9 cellular contexts compared by ENCODE assay signal in the genomic region with DNA sequence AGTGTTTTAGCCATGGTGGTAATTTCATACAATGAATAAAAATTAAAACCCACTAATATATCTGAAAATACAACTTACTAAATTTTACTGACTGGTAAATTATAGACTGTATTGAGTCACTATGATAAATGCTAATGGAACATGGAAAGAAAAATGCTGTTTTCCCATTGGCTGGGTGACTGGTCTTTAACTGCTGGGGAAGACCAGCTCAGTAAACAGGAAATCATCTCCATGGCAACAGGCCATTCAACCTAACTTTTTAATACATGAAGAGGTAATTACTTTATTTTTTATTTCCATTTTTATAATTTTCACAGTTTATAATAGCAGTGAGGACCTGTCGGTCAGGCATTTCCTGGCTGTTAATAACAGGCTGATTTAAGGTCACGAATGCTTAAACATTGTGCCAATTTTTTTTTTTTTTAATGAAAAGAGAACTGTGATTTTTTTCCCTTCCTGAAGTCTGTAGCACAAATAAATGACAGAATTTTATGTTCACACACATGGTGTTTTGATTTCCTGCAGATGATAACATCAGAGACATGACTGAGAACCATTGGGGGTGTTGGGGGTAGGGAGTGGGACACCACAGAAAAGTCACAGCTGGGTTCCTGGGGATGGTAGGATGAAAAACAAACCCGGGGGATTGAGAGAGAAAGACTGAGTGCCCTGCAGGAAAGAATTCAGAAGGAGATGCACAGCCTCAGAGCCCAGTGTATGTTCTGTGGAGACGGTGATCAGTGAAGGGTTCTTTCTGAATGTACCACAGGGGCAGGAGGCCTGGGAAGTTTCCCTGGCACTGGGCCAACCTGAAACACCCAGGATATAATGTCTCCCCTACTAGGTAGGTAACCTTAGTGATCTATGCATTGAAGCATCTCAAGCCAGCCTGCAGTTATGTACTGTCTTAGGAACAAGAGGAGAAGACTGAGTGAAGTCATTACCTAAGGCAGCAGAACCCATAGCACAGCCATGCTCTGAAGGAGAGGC.
DNase-seq lines count a peak whose midpoint lies in the region; ATAC-seq, FAIRE-seq and TF ChIP-seq lines count a peak whose summit lies in the region.
"Had no signal": no experiment of that assay in that cellular context is flagged by ENCODE, and none has a peak within 500 bp of the region (broad histone marks: within the 10 kb centered on the region; RNA-seq: fewer than 3 reads in every experiment).

No MANE protein-coding gene starts in this region.

- H2AFZ ChIP-seq in GM23338, result peak overlapping the region; percentile 78; the same call in 1 of the 2 replicates
- no peak overlapping the region for H2AFZ ChIP-seq in astrocyte (ENCODE audit: low read depth, low read length)
- H2AFZ ChIP-seq in osteoblast (ENCODE audit: low read length), result no peak overlapping the region

- H3K4me3 Mint-ChIP-seq in GM23338 (no peak overlapping the region), astrocyte (ENCODE audit: unreplicated experiment) (no peak overlapping the region)

- no peaks in the 10 kb centered on the region for H3K36me3 ChIP-seq in GM23338 (ENCODE audit: insufficient read depth)
- H3K36me3 ChIP-seq in astrocyte (ENCODE audit: insufficient read depth, low read length), result no peaks in the 10 kb centered on the region
- no peaks in the 10 kb centered on the region for H3K36me3 ChIP-seq in osteoblast (ENCODE audit: insufficient read depth, low read length)

- no peaks in the 10 kb centered on the region for H3K36me3 Mint-ChIP-seq in GM23338 (ENCODE audit: low read depth)
- H3K36me3 Mint-ChIP-seq in astrocyte (ENCODE audit: low read depth, unreplicated experiment), result no peaks in the 10 kb centered on the region

- H3K4me1 ChIP-seq in GM23338 (ENCODE audit: insufficient read depth), result no peaks in the 10 kb centered on the region; the same call in 1 of the 2 replicates
- H3K4me1 ChIP-seq in astrocyte (ENCODE audit: insufficient read depth, low read length), result no peaks in the 10 kb centered on the region
- no peaks in the 10 kb centered on the region for H3K4me1 ChIP-seq in osteoblast (ENCODE audit: insufficient read depth, low read length)

- H3K4me1 Mint-ChIP-seq in GM23338 (peaks cover 10% of the 10 kb centered on the region), astrocyte (ENCODE audit: low read depth, unreplicated experiment) (peaks cover 3% of the 10 kb centered on the region)

- no peak overlapping the region for H3K4me2 ChIP-seq in GM23338
- no peak overlapping the region for H3K4me2 ChIP-seq in astrocyte (ENCODE audit: low read length)
- H3K4me2 ChIP-seq in osteoblast (ENCODE audit: insufficient read depth, low read length), result no peak overlapping the region

- H3K4me3 ChIP-seq in AG10803 (ENCODE audit: low read length) (no peak overlapping the region), GM23338 (no peak overlapping the region), astrocyte (ENCODE audit: insufficient read depth, low read depth, low read length) (no peak overlapping the region), osteoblast (ENCODE audit: insufficient read depth, low read length) (no peak overlapping the region)

- H3F3A ChIP-seq in GM23338 (replicated peaks; ENCODE audit: low read depth), result no peaks in the 10 kb centered on the region

- H3K27me3 ChIP-seq in GM23338 (ENCODE audit: insufficient read depth) (no peaks in the 10 kb centered on the region), astrocyte (ENCODE audit: insufficient read depth, low read length) (no peaks in the 10 kb centered on the region), osteoblast (ENCODE audit: insufficient read depth, low read length) (peaks cover 11% of the 10 kb centered on the region)

- no peak overlapping the region for H3K27ac ChIP-seq in GM23338 (ENCODE audit: low read depth)
- H3K27ac ChIP-seq in astrocyte (ENCODE audit: low read depth, low read length), result no peak overlapping the region
- H3K27ac ChIP-seq in osteoblast (ENCODE audit: low read depth, low read length), result no peak overlapping the region

- peak; percentile 43 for DNase-seq in AG10803 (ENCODE audit: low read depth)
- peak; percentile 26 for DNase-seq in GM23338 (ENCODE audit: low spot score)
- DNase-seq in astrocyte (ENCODE audit: low read depth), result peak; percentile 6
- peak; percentile 22 for DNase-seq in iPS-NIHi11 (ENCODE audit: low spot score)
- DNase-seq in activated CD4-positive, CD25-positive, alpha-beta regulatory T cell (lab: John Stamatoyannopoulos, UW), result no peak
- no peak for DNase-seq in NCI-H526 (lab: John Stamatoyannopoulos, UW)
- no peak for DNase-seq in osteoblast (ENCODE audit: insufficient read length, low spot score, missing footprints)
- DNase-seq in COR-L47 (lab: John Stamatoyannopoulos, UW), result no peak
- DNase-seq: NCI-H82 had no signal

- H3K9ac ChIP-seq in astrocyte (ENCODE audit: low read length), result no peak overlapping the region

- no peak for FAIRE-seq in astrocyte (lab: Jason Lieb, UNC)

- TF ChIP-seq CTCF in AG10803 (conservative IDR thresholded peaks at IDR 0.05; ENCODE audit: low read length) (no peak), GM23338 (conservative IDR thresholded peaks at IDR 0.05; ENCODE audit: low read depth in 2 of 2) (no peak), astrocyte (IDR thresholded peaks at IDR 0.05; ENCODE audit: insufficient read depth, low read depth, low read length) (no peak), osteoblast (IDR thresholded peaks at IDR 0.05; ENCODE audit: extremely low read depth, low read depth, low read length) (no peak)

- no peaks in the 10 kb centered on the region for H3K9me2 ChIP-seq in GM23338 (ENCODE audit: insufficient read depth)

- ATAC-seq in GM23338, result no peak; the same call in 2 of the 3 replicates

- no peaks in the 10 kb centered on the region for H3K79me2 ChIP-seq in GM23338 (replicated peaks; ENCODE audit: insufficient read depth)
- no peaks in the 10 kb centered on the region for H3K79me2 ChIP-seq in astrocyte (ENCODE audit: insufficient read depth, low read length)
- H3K79me2 ChIP-seq in osteoblast (ENCODE audit: insufficient read depth, low read length), result no peaks in the 10 kb centered on the region

- H3K27ac Mint-ChIP-seq in GM23338 (peak overlapping the region; percentile 46), astrocyte (ENCODE audit: unreplicated experiment) (no peak overlapping the region)

- H4K20me1 ChIP-seq in GM23338 (replicated peaks; ENCODE audit: insufficient read depth) (no peaks in the 10 kb centered on the region), astrocyte (ENCODE audit: insufficient read depth, low read length) (no peaks in the 10 kb centered on the region), osteoblast (ENCODE audit: insufficient read depth, low read length) (no peaks in the 10 kb centered on the region)

- H3K9me3 Mint-ChIP-seq in GM23338 (no peaks in the 10 kb centered on the region), astrocyte (ENCODE audit: unreplicated experiment) (no peaks in the 10 kb centered on the region)

- H3K27me3 Mint-ChIP-seq in GM23338 (ENCODE audit: insufficient read depth, low read depth, poor library complexity), result peaks cover under 1% of the 10 kb centered on the region
- no peaks in the 10 kb centered on the region for H3K27me3 Mint-ChIP-seq in astrocyte (ENCODE audit: low read depth, unreplicated experiment)

- H3K9me3 ChIP-seq in astrocyte (ENCODE audit: insufficient read depth, low read depth, low read length) (no peaks in the 10 kb centered on the region), osteoblast (ENCODE audit: low read depth, low read length) (no peaks in the 10 kb centered on the region)

Comparison
In these comparisons a context has a peak if more than half of its experiments do, and no peak if none do; other contexts are left out.
1. DNase-seq: peak in AG10803 (single experiment), GM23338 (single experiment), astrocyte (single experiment) and iPS-NIHi11 (single experiment); none in activated CD4-positive, CD25-positive, alpha-beta regulatory T cell (0 of 4), NCI-H526 (0 of 2), osteoblast (single experiment) and COR-L47 (single experiment).